ENCODE assay signal across 18 cellular contexts in the genomic region with DNA sequence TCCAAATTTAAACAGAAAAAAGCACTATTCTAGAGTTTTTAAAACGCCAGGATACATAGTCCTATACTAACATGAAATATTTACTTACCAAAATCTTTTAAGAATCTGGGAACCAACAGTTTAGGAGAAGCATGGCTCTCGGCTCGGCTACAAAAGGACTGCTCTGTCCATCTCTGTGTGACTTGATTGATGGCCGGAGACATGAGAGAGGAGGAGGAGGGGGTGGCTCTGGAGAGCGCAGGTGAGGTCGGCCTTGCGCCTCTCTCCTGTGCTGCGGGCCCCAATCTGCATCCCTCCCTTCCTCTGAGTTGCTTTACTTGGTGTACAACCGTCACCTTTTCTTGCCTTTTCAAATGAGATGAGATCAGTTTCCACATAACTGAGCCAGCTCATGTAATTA.
A peak's percentile ranks its signal among the peaks of the same experiment; 100 is the strongest.
DNase-seq lines count a peak whose midpoint lies in the region; ATAC-seq and TF ChIP-seq lines count a peak whose summit lies in the region.
"Had no signal": no experiment of that assay in that cellular context is flagged by ENCODE, and none has a peak within 500 bp of the region (broad histone marks: within the 10 kb centered on the region; RNA-seq: fewer than 3 reads in every experiment).

No MANE protein-coding gene starts in this region.

- no peaks in the 10 kb centered on the region for H3K4me1 ChIP-seq in BE2C

- no peaks in the 10 kb centered on the region for H3K36me3 ChIP-seq in BE2C
- H3K36me3 ChIP-seq: left ventricle myocardium inferior, MG63, tibial artery had no signal

- H3K36me3 Mint-ChIP-seq in activated naive CD4-positive, alpha-beta T cell treated with anti-CD3 and anti-CD28 coated beads, Interleukin-2, amount 50 U/mL, for 24 hours: no peaks in the 10 kb centered on the region
- no peaks in the 10 kb centered on the region for H3K36me3 Mint-ChIP-seq in activated T-helper 1 cell treated with anti-CD3 and anti-CD28 coated beads, Interleukin-12 subunit alpha, Interleukin-12 subunit beta, Interleukin-2, Interleukin-4 antibody, amounts not matched to agents 30 ng/mL and 10 ng/mL and 1 ng/mL, durations not matched to agents 14 hours and 24 hours and 36 hours (ENCODE audit: low read depth)
- H3K36me3 Mint-ChIP-seq in memory B cell (no peaks in the 10 kb centered on the region), type B pancreatic cell (no peaks in the 10 kb centered on the region)

- H3K27me3 ChIP-seq in BE2C: no peaks in the 10 kb centered on the region
- H3K27me3 ChIP-seq: body of pancreas, MG63, tibial artery had no signal

- no peaks in the 10 kb centered on the region for H3K9me3 Mint-ChIP-seq in activated naive CD4-positive, alpha-beta T cell treated with anti-CD3 and anti-CD28 coated beads, Interleukin-2, amount 50 U/mL, for 24 hours
- H3K9me3 Mint-ChIP-seq in activated T-helper 1 cell treated with anti-CD3 and anti-CD28 coated beads, Interleukin-12 subunit alpha, Interleukin-12 subunit beta, Interleukin-2, Interleukin-4 antibody, amounts not matched to agents 30 ng/mL and 10 ng/mL and 1 ng/mL, durations not matched to agents 14 hours and 24 hours and 36 hours: no peaks in the 10 kb centered on the region
- H3K9me3 Mint-ChIP-seq in memory B cell: no peaks in the 10 kb centered on the region
- H3K9me3 Mint-ChIP-seq in type B pancreatic cell: no peaks in the 10 kb centered on the region
- H3K9me3 Mint-ChIP-seq: activated CD4-positive, alpha-beta T cell treated with anti-CD3 and anti-CD28 coated beads, Interleukin-2, amount 10 ng/mL, durations not matched to agents 7 days and 5 days had no signal

- DNase-seq in activated naive CD4-positive, alpha-beta T cell (lab: John Stamatoyannopoulos, UW): no peak
- no peak for DNase-seq in activated T-helper 1 cell treated with anti-CD3 and anti-CD28 coated beads, Interleukin-12 subunit alpha, Interleukin-12 subunit beta, Interleukin-2, Interleukin-4 antibody, amounts not matched to agents 30 ng/mL and 10 ng/mL and 1 ng/mL, durations not matched to agents 14 hours and 24 hours and 36 hours (ENCODE audit: low spot score)
- no peak for DNase-seq in memory B cell (ENCODE audit: low spot score in 2 of 2)
- DNase-seq in type B pancreatic cell (ENCODE audit: extremely low spot score, unreplicated experiment): no peak
- no peak for DNase-seq in BE2C
- no peak for DNase-seq in NK-92 treated with Interleukin-12 subunit alpha and Interleukin-12 subunit beta, amount 100 ng/mL, for 24 hours (lab: John Stamatoyannopoulos, UW)
- DNase-seq in SHP77 (lab: John Stamatoyannopoulos, UW): no peak
- DNase-seq: activated CD4-positive, alpha-beta T cell treated with anti-CD3 and anti-CD28 coated beads, Interleukin-2, amount 10 ng/mL, durations not matched to agents 7 days and 5 days; activated effector memory CD4-positive, alpha-beta T cell treated with anti-CD3 and anti-CD28 coated beads, Interleukin-2, amount 50 U/mL, for 16 hours; body of pancreas; GOT3; hippocampal formation; left ventricle myocardium inferior; MG63; NCI-H2081; NCI-H69; tibial artery had no signal

- H3K27ac Mint-ChIP-seq in activated naive CD4-positive, alpha-beta T cell treated with anti-CD3 and anti-CD28 coated beads, Interleukin-2, amount 50 U/mL, for 24 hours: no peak overlapping the region
- H3K27ac Mint-ChIP-seq in activated T-helper 1 cell treated with anti-CD3 and anti-CD28 coated beads, Interleukin-12 subunit alpha, Interleukin-12 subunit beta, Interleukin-2, Interleukin-4 antibody, amounts not matched to agents 30 ng/mL and 10 ng/mL and 1 ng/mL, durations not matched to agents 14 hours and 24 hours and 36 hours: peak overlapping the region; percentile 97
- H3K27ac Mint-ChIP-seq in memory B cell: peak overlapping the region; percentile 100
- H3K27ac Mint-ChIP-seq in type B pancreatic cell: peak overlapping the region; percentile 71
- H3K27ac Mint-ChIP-seq: activated CD4-positive, alpha-beta T cell treated with anti-CD3 and anti-CD28 coated beads, Interleukin-2, amount 10 ng/mL, durations not matched to agents 7 days and 5 days had no signal

- H3K4me1 Mint-ChIP-seq in activated naive CD4-positive, alpha-beta T cell treated with anti-CD3 and anti-CD28 coated beads, Interleukin-2, amount 50 U/mL, for 24 hours: peaks cover 73% of the 10 kb centered on the region
- peaks cover 80% of the 10 kb centered on the region for H3K4me1 Mint-ChIP-seq in activated T-helper 1 cell treated with anti-CD3 and anti-CD28 coated beads, Interleukin-12 subunit alpha, Interleukin-12 subunit beta, Interleukin-2, Interleukin-4 antibody, amounts not matched to agents 30 ng/mL and 10 ng/mL and 1 ng/mL, durations not matched to agents 14 hours and 24 hours and 36 hours (ENCODE audit: low read depth)
- H3K4me1 Mint-ChIP-seq in memory B cell (peaks cover 40% of the 10 kb centered on the region), type B pancreatic cell (ENCODE audit: unreplicated experiment) (peaks cover 10% of the 10 kb centered on the region)

- H3K4me3 Mint-ChIP-seq in activated naive CD4-positive, alpha-beta T cell treated with anti-CD3 and anti-CD28 coated beads, Interleukin-2, amount 50 U/mL, for 24 hours: peak overlapping the region; percentile 26
- no peak overlapping the region for H3K4me3 Mint-ChIP-seq in activated T-helper 1 cell treated with anti-CD3 and anti-CD28 coated beads, Interleukin-12 subunit alpha, Interleukin-12 subunit beta, Interleukin-2, Interleukin-4 antibody, amounts not matched to agents 30 ng/mL and 10 ng/mL and 1 ng/mL, durations not matched to agents 14 hours and 24 hours and 36 hours
- H3K4me3 Mint-ChIP-seq in memory B cell (no peak overlapping the region), type B pancreatic cell (no peak overlapping the region)
- H3K4me3 Mint-ChIP-seq: activated CD4-positive, alpha-beta T cell treated with anti-CD3 and anti-CD28 coated beads, Interleukin-2, amount 10 ng/mL, durations not matched to agents 7 days and 5 days had no signal

- H3K4me3 ChIP-seq in BE2C (ENCODE audit: low read depth, low read length): no peak overlapping the region
- H3K4me3 ChIP-seq: body of pancreas, left ventricle myocardium inferior, MG63, tibial artery had no signal

- ATAC-seq in memory B cell (ENCODE audit: low read depth): no peak

- H3K9me3 ChIP-seq in BE2C: no peaks in the 10 kb centered on the region
- H3K9me3 ChIP-seq: body of pancreas, left ventricle myocardium inferior, MG63, tibial artery had no signal

- no peaks in the 10 kb centered on the region for H3K27me3 Mint-ChIP-seq in activated naive CD4-positive, alpha-beta T cell treated with anti-CD3 and anti-CD28 coated beads, Interleukin-2, amount 50 U/mL, for 24 hours
- H3K27me3 Mint-ChIP-seq in activated T-helper 1 cell treated with anti-CD3 and anti-CD28 coated beads, Interleukin-12 subunit alpha, Interleukin-12 subunit beta, Interleukin-2, Interleukin-4 antibody, amounts not matched to agents 30 ng/mL and 10 ng/mL and 1 ng/mL, durations not matched to agents 14 hours and 24 hours and 36 hours (ENCODE audit: insufficient read depth): no peaks in the 10 kb centered on the region
- H3K27me3 Mint-ChIP-seq in memory B cell (no peaks in the 10 kb centered on the region), type B pancreatic cell (no peaks in the 10 kb centered on the region)
- H3K27me3 Mint-ChIP-seq: activated CD4-positive, alpha-beta T cell treated with anti-CD3 and anti-CD28 coated beads, Interleukin-2, amount 10 ng/mL, durations not matched to agents 7 days and 5 days had no signal

- TF ChIP-seq CTCF in type B pancreatic cell (conservative IDR thresholded peaks at IDR 0.05): no peak
- no peak for TF ChIP-seq CTCF in BE2C (IDR thresholded peaks at IDR 0.05; ENCODE audit: low read depth, low read length)

- intact Hi-C loops in activated T-helper 1 cell treated with anti-CD3 and anti-CD28 coated beads, Interleukin-12 subunit alpha, Interleukin-12 subunit beta, Interleukin-2, Interleukin-4 antibody, amounts not matched to agents 30 ng/mL and 10 ng/mL and 1 ng/mL, durations not matched to agents 14 hours and 24 hours and 36 hours (cut with micrococcal nuclease): loop anchor here (1.0 to 2.0 kb wide), 7 partner anchors 7 to 780 kb away; no protein-coding TSS in a partner anchor
